1 cellular context compared by ENCODE assay signal in the genomic region with DNA sequence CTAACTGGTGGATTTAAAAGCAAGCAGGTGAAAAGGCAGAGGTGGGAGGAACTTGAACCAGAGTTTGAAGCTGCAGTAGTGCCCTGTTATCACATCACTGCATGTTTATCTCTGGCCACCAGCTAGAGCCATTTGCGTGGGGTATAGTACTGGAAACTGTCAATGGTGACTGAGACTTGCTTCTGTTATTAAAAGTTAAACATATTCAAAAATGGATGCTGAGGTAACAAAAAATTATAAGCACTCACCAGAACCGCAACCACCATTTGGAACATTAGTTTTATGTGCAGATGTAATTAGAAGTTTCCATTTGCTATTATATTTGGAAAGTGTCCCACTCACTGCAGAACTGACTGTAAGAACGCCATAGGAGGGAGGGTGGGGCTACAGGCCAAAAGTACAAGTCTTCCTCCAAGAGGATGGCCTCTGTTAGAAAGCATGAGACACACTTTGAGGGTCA.
TF ChIP-seq lines count a peak whose summit lies in the region.

No MANE protein-coding gene starts in this region.

TF ChIP-seq in endothelial cell of umbilical vein, 7 proteins besides CTCF, POLR2A, EP300 and RAD21:
- TF ChIP-seq MYC (IDR thresholded peaks at IDR 0.05; ENCODE audit: low read depth, low read length), result no peak
